ENCODE assay signal across 1 cellular context in genomic region chr11:118406599-118407166, GRCh38.
TF ChIP-seq lines count a peak whose summit lies in the region.

No MANE protein-coding gene starts in this region.

TF ChIP-seq in HepG2, 621 proteins besides CTCF, POLR2A, EP300 and RAD21:
- TF ChIP-seq ARID3A (IDR thresholded peaks at IDR 0.05; ENCODE audit: low read depth, low read length) (no peak), ZNF777 (CRISPR knock-in tag; IDR thresholded peaks at IDR 0.05) (no peak), ZNF280D (CRISPR knock-in tag; IDR thresholded peaks at IDR 0.05) (no peak), SAP130 (CRISPR knock-in tag; IDR thresholded peaks at IDR 0.05; ENCODE audit: low read depth) (no peak), ESRRA (CRISPR knock-in tag; IDR thresholded peaks at IDR 0.05; ENCODE audit: low read depth) (no peak), ZNF468 (CRISPR knock-in tag; IDR thresholded peaks at IDR 0.05) (no peak), ZNF678 (CRISPR knock-in tag; IDR thresholded peaks at IDR 0.05) (no peak), HOXA5 (CRISPR knock-in tag; IDR thresholded peaks at IDR 0.05) (no peak), POLR2AphosphoS2 (IDR thresholded peaks at IDR 0.05; ENCODE audit: low read depth, low read length) (no peak), ZNF724P (CRISPR knock-in tag; IDR thresholded peaks at IDR 0.05; ENCODE audit: borderline replicate concordance) (no peak), ZNF563 (CRISPR knock-in tag; IDR thresholded peaks at IDR 0.05) (no peak), ZNF850 (CRISPR knock-in tag; conservative IDR thresholded peaks at IDR 0.05) (no peak), IRF9 (CRISPR knock-in tag; IDR thresholded peaks at IDR 0.05; ENCODE audit: borderline replicate concordance) (no peak)
- TF ChIP-seq, protein P1, sequence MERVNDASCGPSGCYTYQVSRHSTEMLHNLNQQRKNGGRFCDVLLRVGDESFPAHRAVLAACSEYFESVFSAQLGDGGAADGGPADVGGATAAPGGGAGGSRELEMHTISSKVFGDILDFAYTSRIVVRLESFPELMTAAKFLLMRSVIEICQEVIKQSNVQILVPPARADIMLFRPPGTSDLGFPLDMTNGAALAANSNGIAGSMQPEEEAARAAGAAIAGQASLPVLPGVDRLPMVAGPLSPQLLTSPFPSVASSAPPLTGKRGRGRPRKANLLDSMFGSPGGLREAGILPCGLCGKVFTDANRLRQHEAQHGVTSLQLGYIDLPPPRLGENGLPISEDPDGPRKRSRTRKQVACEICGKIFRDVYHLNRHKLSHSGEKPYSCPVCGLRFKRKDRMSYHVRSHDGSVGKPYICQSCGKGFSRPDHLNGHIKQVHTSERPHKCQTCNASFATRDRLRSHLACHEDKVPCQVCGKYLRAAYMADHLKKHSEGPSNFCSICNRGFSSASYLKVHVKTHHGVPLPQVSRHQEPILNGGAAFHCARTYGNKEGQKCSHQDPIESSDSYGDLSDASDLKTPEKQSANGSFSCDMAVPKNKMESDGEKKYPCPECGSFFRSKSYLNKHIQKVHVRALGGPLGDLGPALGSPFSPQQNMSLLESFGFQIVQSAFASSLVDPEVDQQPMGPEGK (CRISPR knock-in tag; IDR thresholded peaks at IDR 0.05): no peak
